In the genomic region with DNA sequence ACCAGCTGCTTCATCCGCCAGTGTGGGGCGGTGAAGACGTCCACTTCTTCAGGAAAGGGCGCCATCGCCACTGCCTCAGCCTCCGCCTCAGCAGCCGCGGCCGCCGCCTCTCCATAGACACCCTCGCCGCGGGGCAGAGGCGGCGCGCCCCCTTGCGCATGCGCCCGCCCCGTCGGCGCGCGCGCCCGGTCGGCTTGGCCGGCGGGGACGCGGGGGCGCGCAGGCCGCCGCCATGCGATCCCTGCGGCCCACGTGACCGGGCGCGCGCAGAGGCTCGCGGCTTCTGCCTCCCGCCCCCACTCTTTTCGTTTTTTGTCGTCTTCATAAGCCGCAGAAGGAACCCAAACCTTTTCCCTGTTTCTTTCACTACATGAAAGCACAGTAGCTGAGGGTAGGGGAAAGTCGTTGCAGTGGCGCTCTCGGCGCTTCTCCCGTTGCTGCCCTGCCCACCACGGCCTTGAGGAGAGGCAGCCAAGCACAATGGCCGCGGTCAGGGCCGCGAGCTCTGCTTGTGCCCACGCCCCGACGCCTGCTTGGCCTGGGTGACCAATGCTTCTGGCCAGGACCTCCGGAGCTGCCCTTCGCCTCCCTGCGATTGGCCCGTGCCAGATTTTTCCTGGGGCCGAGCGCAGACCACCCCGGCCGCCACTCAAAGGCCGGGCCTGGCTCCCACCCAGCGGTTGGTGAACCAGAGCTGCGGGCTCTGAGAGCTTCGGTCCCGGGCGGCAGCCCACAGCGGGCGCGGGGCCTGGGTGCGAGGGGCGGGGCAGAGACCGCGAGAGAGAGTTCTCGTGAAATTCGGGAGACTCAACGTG, we compare ENCODE assay signal across 8 cellular contexts. TPM values are rescaled to one million over a fixed set of nuclear protein-coding genes. Genes with fewer than 3 reads are reported as not detected.
DNase-seq lines count a peak whose midpoint lies in the region; ATAC-seq, FAIRE-seq and TF ChIP-seq lines count a peak whose summit lies in the region.

A gene with protein sequence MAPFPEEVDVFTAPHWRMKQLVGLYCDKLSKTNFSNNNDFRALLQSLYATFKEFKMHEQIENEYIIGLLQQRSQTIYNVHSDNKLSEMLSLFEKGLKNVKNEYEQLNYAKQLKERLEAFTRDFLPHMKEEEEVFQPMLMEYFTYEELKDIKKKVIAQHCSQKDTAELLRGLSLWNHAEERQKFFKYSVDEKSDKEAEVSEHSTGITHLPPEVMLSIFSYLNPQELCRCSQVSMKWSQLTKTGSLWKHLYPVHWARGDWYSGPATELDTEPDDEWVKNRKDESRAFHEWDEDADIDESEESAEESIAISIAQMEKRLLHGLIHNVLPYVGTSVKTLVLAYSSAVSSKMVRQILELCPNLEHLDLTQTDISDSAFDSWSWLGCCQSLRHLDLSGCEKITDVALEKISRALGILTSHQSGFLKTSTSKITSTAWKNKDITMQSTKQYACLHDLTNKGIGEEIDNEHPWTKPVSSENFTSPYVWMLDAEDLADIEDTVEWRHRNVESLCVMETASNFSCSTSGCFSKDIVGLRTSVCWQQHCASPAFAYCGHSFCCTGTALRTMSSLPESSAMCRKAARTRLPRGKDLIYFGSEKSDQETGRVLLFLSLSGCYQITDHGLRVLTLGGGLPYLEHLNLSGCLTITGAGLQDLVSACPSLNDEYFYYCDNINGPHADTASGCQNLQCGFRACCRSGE (minus strand): TSS at position 135 of the 815 bp plus-strand sequence. CDS start 70 bp downstream, at position 65.

- DNase-seq in GM04504 (ENCODE audit: low read depth) (peak; percentile 65), HCEC 1CT (peak; percentile 75), MM.1S (peak; percentile 90), SKM-1 (lab: John Stamatoyannopoulos, UW; ENCODE audit: unreplicated experiment) (peak; percentile 59), glutamatergic neuron (peak; percentile 84), pancreas (peak; percentile 68 to 93 (median 80)), thyroid gland (peak; percentile 77 to 79)
- peak; percentile 89 to 90 for DNase-seq in activated naive CD4-positive, alpha-beta T cell treated with anti-CD3 and anti-CD28 coated beads, Interleukin-2, amount 50 U/mL, for 72 hours (ENCODE audit: low spot score in 2 of 2)

- H3K9me3 Mint-ChIP-seq in activated naive CD4-positive, alpha-beta T cell treated with anti-CD3 and anti-CD28 coated beads, Interleukin-2, amount 50 U/mL, for 72 hours = no peaks in the 10 kb centered on the region
- H3K9me3 Mint-ChIP-seq in glutamatergic neuron (ENCODE audit: unreplicated experiment) = peaks cover 6% of the 10 kb centered on the region

- H3K9me3 ChIP-seq in MM.1S (replicated peaks; ENCODE audit: insufficient read depth, low read length) (no peaks in the 10 kb centered on the region), pancreas (no peaks in the 10 kb centered on the region), thyroid gland (no peaks in the 10 kb centered on the region)

- peak within 1 kb of the TSS; percentile 95 for H2AFZ ChIP-seq in MM.1S (ENCODE audit: low read length)

- peaks cover 31% of the 10 kb centered on the region for H3K4me1 ChIP-seq in MM.1S (ENCODE audit: low read length)
- peaks cover 14 to 38% (median 27%) of the 10 kb centered on the region in 3 donors for H3K4me1 ChIP-seq in pancreas
- H3K4me1 ChIP-seq in thyroid gland = peaks cover 34 to 35% of the 10 kb centered on the region in 2 donors

- H3K36me3 ChIP-seq in MM.1S (replicated peaks; ENCODE audit: insufficient read depth, low read length) = no peaks in the 10 kb centered on the region
- no peaks in the 10 kb centered on the region for H3K36me3 ChIP-seq in pancreas
- no peaks in the 10 kb centered on the region for H3K36me3 ChIP-seq in thyroid gland

- H3K27ac Mint-ChIP-seq in activated naive CD4-positive, alpha-beta T cell treated with anti-CD3 and anti-CD28 coated beads, Interleukin-2, amount 50 U/mL, for 72 hours = peak within 1 kb of the TSS; percentile 91 to 98
- peak within 1 kb of the TSS; percentile 99 for H3K27ac Mint-ChIP-seq in glutamatergic neuron (ENCODE audit: unreplicated experiment)

- peaks cover 5 to 13% of the 10 kb centered on the region in 2 donors for H3K36me3 Mint-ChIP-seq in activated naive CD4-positive, alpha-beta T cell treated with anti-CD3 and anti-CD28 coated beads, Interleukin-2, amount 50 U/mL, for 72 hours
- H3K36me3 Mint-ChIP-seq in glutamatergic neuron (ENCODE audit: unreplicated experiment) = no peaks in the 10 kb centered on the region

- H3K27me3 ChIP-seq in MM.1S (replicated peaks; ENCODE audit: insufficient read depth, low read length) = no peaks in the 10 kb centered on the region
- no peaks in the 10 kb centered on the region for H3K27me3 ChIP-seq in pancreas
- H3K27me3 ChIP-seq in thyroid gland = no peaks in the 10 kb centered on the region

- peak within 1 kb of the TSS; percentile 94 for H3K4me3 Mint-ChIP-seq in glutamatergic neuron (ENCODE audit: unreplicated experiment)

- H3F3A ChIP-seq in MM.1S (ENCODE audit: insufficient read depth, low read length) = peaks cover 32% of the 10 kb centered on the region

- H3K27me3 Mint-ChIP-seq in glutamatergic neuron (ENCODE audit: unreplicated experiment) = peaks cover 11% of the 10 kb centered on the region

- H3K4me2 ChIP-seq in MM.1S (ENCODE audit: low read depth, low read length) = peak within 1 kb of the TSS; percentile 98

- no peaks in the 10 kb centered on the region for H4K20me1 ChIP-seq in MM.1S (ENCODE audit: insufficient read depth, low read length)

- H3K9ac ChIP-seq in MM.1S (ENCODE audit: low read length) = peak within 1 kb of the TSS; percentile 82

- TF ChIP-seq CTCF in MM.1S (IDR thresholded peaks at IDR 0.05; ENCODE audit: low read length) (no peak), glutamatergic neuron (IDR thresholded peaks at IDR 0.05; ENCODE audit: partially characterized antibody, unreplicated experiment) (no peak), pancreas (IDR thresholded peaks at IDR 0.05) (no peak), thyroid gland (IDR thresholded peaks at IDR 0.05) (peak in 1 of 6 experiments; percentile 10)

- 2 to 3% methylated on average over 70 to 85 of the region's 85 CpGs for WGBS in pancreas, 2 donors
- WGBS in thyroid gland, 2 donors = 1 to 5% methylated on average over 16 to 53 of the region's 85 CpGs

- H3K79me2 ChIP-seq in MM.1S (ENCODE audit: low read length) = peaks cover 43% of the 10 kb centered on the region

- H3K4me1 Mint-ChIP-seq in glutamatergic neuron (ENCODE audit: low read depth, unreplicated experiment) = peaks cover 14% of the 10 kb centered on the region

- intact Hi-C loops in pancreas (cut with DNase I) = no loop called here
- intact Hi-C loops in thyroid gland (cut with DNase I) = no loop called here

- H3K9me2 ChIP-seq in MM.1S (replicated peaks; ENCODE audit: insufficient read depth, low read length) = no peaks in the 10 kb centered on the region

- ATAC-seq in activated naive CD4-positive, alpha-beta T cell treated with anti-CD3 and anti-CD28 coated beads, Interleukin-2, amount 50 U/mL, for 72 hours = peak; percentile 77 to 81
- peak; percentile 84 to 95 (median 92) for ATAC-seq in pancreas

- H3K27ac ChIP-seq in MM.1S (ENCODE audit: low read length) (peak within 1 kb of the TSS; percentile 94), pancreas (peak within 1 kb of the TSS; percentile 98 to 99 (median 98)), thyroid gland (peak within 1 kb of the TSS; percentile 99 to 100 (median 100))

- no peak for FAIRE-seq in pancreas (lab: Jason Lieb, UNC)

- TF ChIP-seq POLR2A in thyroid gland (IDR thresholded peaks at IDR 0.05) = peak; percentile 86 to 98

- peak within 1 kb of the TSS; percentile 86 for H3K4me3 ChIP-seq in MM.1S (ENCODE audit: low read length)
- peak within 1 kb of the TSS; percentile 56 to 78 (median 67) for H3K4me3 ChIP-seq in pancreas
- H3K4me3 ChIP-seq in thyroid gland (replicated peaks in 1 of 3) = peak within 1 kb of the TSS; percentile 50 to 74 (median 68)

RNA-seq across cellular contexts. Expression of the gene that starts here (rescaled TPM):
- total RNA-seq in activated naive CD4-positive, alpha-beta T cell treated with anti-CD3 and anti-CD28 coated beads, Interleukin-2, amount 50 U/mL, for 72 hours = 10 to 100 TPM; 30.4 to 36.0 TPM
- total RNA-seq in glutamatergic neuron (ENCODE audit: unreplicated experiment) (62.2 TPM), pancreas (10 to 100 TPM; 26.5 to 36.4 (median 31.9) TPM), thyroid gland (100 to 1,000 TPM; 154 to 246 (median 212) TPM)
- 10 to 100 TPM; 17.6 to 39.2 TPM for polyA plus RNA-seq in pancreas

Comparison
In these comparisons a context has a peak if more than half of its experiments do, and no peak if none do; other contexts are left out.
1. Peak in every context shown above with its lines: DNase-seq, ATAC-seq, H3K4me3 ChIP-seq and H3K27ac ChIP-seq.